Comparison of ENCODE assay signal across 26 cellular contexts in the genomic region with DNA sequence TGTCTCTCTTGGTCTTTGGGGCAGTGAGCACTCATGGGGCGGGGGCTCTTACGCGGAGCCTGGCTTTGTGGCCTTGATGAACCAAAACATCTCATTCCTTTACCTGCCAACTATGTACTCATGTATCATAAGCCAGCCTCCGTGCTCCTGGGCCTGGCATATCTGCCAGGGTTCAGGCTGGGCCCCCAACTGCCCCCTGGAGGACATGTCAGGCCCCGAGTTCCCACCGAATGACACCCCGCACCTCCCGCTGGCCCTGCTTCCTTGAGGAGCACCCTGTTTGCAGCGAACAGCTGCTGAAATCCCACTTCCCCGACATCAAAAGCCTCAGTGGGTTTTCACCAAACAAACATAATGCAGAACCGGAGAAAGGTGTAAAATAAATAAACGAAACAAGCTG.
DNase-seq lines count a peak whose midpoint lies in the region; ATAC-seq and TF ChIP-seq lines count a peak whose summit lies in the region.
"Had no signal": no experiment of that assay in that cellular context is flagged by ENCODE, and none has a peak within 500 bp of the region (broad histone marks: within the 10 kb centered on the region; RNA-seq: fewer than 3 reads in every experiment).

No MANE protein-coding gene starts in this region.

- H3K9me3 ChIP-seq in gastrocnemius medialis, result no peaks in the 10 kb centered on the region
- H3K9me3 ChIP-seq: BLaER1, stomach, vagina had no signal

- intact Hi-C loops in gastrocnemius medialis (cut with DNase I; ENCODE audit: low total_unique reads), result no loop called here

- no peaks in the 10 kb centered on the region; the same call in 1 of the 2 replicates for H4K20me1 ChIP-seq in GM23338 (replicated peaks; ENCODE audit: insufficient read depth)
- H4K20me1 ChIP-seq: BLaER1 had no signal

- H3K4me3 ChIP-seq in GM23338, result no peak overlapping the region
- no peak overlapping the region for H3K4me3 ChIP-seq in brain microvascular endothelial cell (ENCODE audit: low read depth, low read length)
- no peak overlapping the region for H3K4me3 ChIP-seq in gastrocnemius medialis
- H3K4me3 ChIP-seq: BLaER1, GM12878, stomach, vagina had no signal

- H3K27me3 ChIP-seq in GM23338 (ENCODE audit: insufficient read depth) (no peaks in the 10 kb centered on the region), brain microvascular endothelial cell (replicated peaks) (no peaks in the 10 kb centered on the region), gastrocnemius medialis (no peaks in the 10 kb centered on the region)
- H3K27me3 ChIP-seq: BLaER1, stomach, vagina had no signal

- H3K4me1 ChIP-seq in GM23338 (ENCODE audit: insufficient read depth) (no peaks in the 10 kb centered on the region), gastrocnemius medialis (no peaks in the 10 kb centered on the region)
- H3K4me1 ChIP-seq: BLaER1, stomach, vagina had no signal

- TF ChIP-seq CTCF in GM23338 (conservative IDR thresholded peaks at IDR 0.05; ENCODE audit: low read depth in 2 of 2), result peak; percentile 42 to 46; a peak in 3 of 4 replicates
- TF ChIP-seq CTCF in brain microvascular endothelial cell (IDR thresholded peaks at IDR 0.05; ENCODE audit: low read depth, low read length, missing control alignments), result peak; percentile 25
- TF ChIP-seq CTCF in progenitor cell of endocrine pancreas (IDR thresholded peaks at IDR 0.05; ENCODE audit: unreplicated experiment), result peak; percentile 34
- TF ChIP-seq CTCF in gastrocnemius medialis (IDR thresholded peaks at IDR 0.05 in 4 of 5, conservative IDR thresholded peaks at IDR 0.05 in 1 of 5), result no peak

- H3K4me3 Mint-ChIP-seq in GM23338 (no peak overlapping the region), progenitor cell of endocrine pancreas (ENCODE audit: low read depth) (no peak overlapping the region)
- H3K4me3 Mint-ChIP-seq: activated CD4-positive, alpha-beta T cell treated with anti-CD3 and anti-CD28 coated beads, Interleukin-2, amount 10 ng/mL, durations not matched to agents 24 days and 14 days had no signal

- no peaks in the 10 kb centered on the region for H3F3A ChIP-seq in GM23338 (replicated peaks; ENCODE audit: low read depth)

- DNase-seq in GM23338 (ENCODE audit: low spot score) (peak; percentile 41), NCI-H460 (ENCODE audit: extremely low read depth, low read depth) (peak; percentile 7), brain microvascular endothelial cell (no peak), progenitor cell of endocrine pancreas (ENCODE audit: low spot score, unreplicated experiment) (no peak), gastrocnemius medialis (no peak)
- DNase-seq: activated CD4-positive, alpha-beta T cell treated with anti-CD3 and anti-CD28 coated beads, Interleukin-2, amount 10 ng/mL, durations not matched to agents 24 days and 14 days; activated effector memory CD4-positive, alpha-beta T cell treated with Interleukin-2 at 50 U/mL for 16 hours; caudate nucleus; cortex of kidney; DMS 273 treated with DMSO at 0.1 percent for 48 hours; effector memory CD4-positive, alpha-beta T cell; EL; NCI-H1092 treated with DMSO at 0.1 percent for 48 hours; NCI-H1930; SIG-M5; stimulated activated CD4-positive, alpha-beta T cell treated with anti-CD3 and anti-CD28 coated beads, Interleukin-12 subunit alpha, Interleukin-12 subunit beta, amount 100 ng/mL, for 4 hours; stimulated activated CD4-positive, alpha-beta T cell treated with anti-CD3 and anti-CD28 coated beads, Interleukin-2, amount 100 ng/mL, for 48 hours; stomach had no signal

- H3K27ac ChIP-seq in GM23338 (ENCODE audit: low read depth), result no peak overlapping the region
- H3K27ac ChIP-seq in brain microvascular endothelial cell, result no peak overlapping the region
- no peak overlapping the region for H3K27ac ChIP-seq in gastrocnemius medialis
- H3K27ac ChIP-seq: BLaER1, stomach, vagina had no signal

- H3K36me3 Mint-ChIP-seq in GM23338 (ENCODE audit: low read depth) (no peaks in the 10 kb centered on the region; the same call in 2 of the 3 replicates), progenitor cell of endocrine pancreas (ENCODE audit: insufficient read depth) (no peaks in the 10 kb centered on the region)
- H3K36me3 Mint-ChIP-seq: activated naive CD4-positive, alpha-beta T cell treated with anti-CD3 and anti-CD28 coated beads, Interleukin-2, amount 50 U/mL, for 72 hours had no signal

- H3K36me3 ChIP-seq in GM23338 (ENCODE audit: insufficient read depth), result no peaks in the 10 kb centered on the region
- no peaks in the 10 kb centered on the region for H3K36me3 ChIP-seq in brain microvascular endothelial cell (replicated peaks)
- no peaks in the 10 kb centered on the region for H3K36me3 ChIP-seq in gastrocnemius medialis
- H3K36me3 ChIP-seq: vagina had no signal

- no peak overlapping the region for H2AFZ ChIP-seq in GM23338

- TF ChIP-seq POLR2A in gastrocnemius medialis (IDR thresholded peaks at IDR 0.05), result no peak

- ATAC-seq in GM23338, result peak; percentile 49
- ATAC-seq in GM21528 (IDR thresholded peaks at IDR 0.05; ENCODE audit: low FRiP score, unreplicated experiment), result no peak
- no peak for ATAC-seq in gastrocnemius medialis
- ATAC-seq in GM18517 (IDR thresholded peaks at IDR 0.05; ENCODE audit: unreplicated experiment), result no peak
- ATAC-seq: activated naive CD4-positive, alpha-beta T cell treated with anti-CD3 and anti-CD28 coated beads, Interleukin-2, amount 50 U/mL, for 72 hours; esophagus mucosa; GM12878; sciatic nerve had no signal

- peaks cover 13% of the 10 kb centered on the region for H3K27me3 Mint-ChIP-seq in GM23338 (ENCODE audit: insufficient read depth, low read depth, poor library complexity)
- peaks cover 12% of the 10 kb centered on the region for H3K27me3 Mint-ChIP-seq in progenitor cell of endocrine pancreas
- H3K27me3 Mint-ChIP-seq: activated CD4-positive, alpha-beta T cell treated with anti-CD3 and anti-CD28 coated beads, Interleukin-2, amount 10 ng/mL, durations not matched to agents 24 days and 14 days had no signal

- no peaks in the 10 kb centered on the region for H3K79me2 ChIP-seq in GM23338 (replicated peaks; ENCODE audit: insufficient read depth)

- in situ Hi-C loops in brain microvascular endothelial cell (cut with HindIII; ENCODE audit: low pct_ligation_motif_present, low sequenced_read_pairs) (no loop called here), gastrocnemius medialis (cut with MboI; ENCODE audit: low sequenced_read_pairs in 4 of 4) (no loop called here)

- H3K9me3 Mint-ChIP-seq in GM23338 (no peaks in the 10 kb centered on the region), progenitor cell of endocrine pancreas (ENCODE audit: low read depth) (no peaks in the 10 kb centered on the region)
- H3K9me3 Mint-ChIP-seq: activated CD4-positive, alpha-beta T cell treated with anti-CD3 and anti-CD28 coated beads, Interleukin-2, amount 10 ng/mL, durations not matched to agents 24 days and 14 days; activated naive CD4-positive, alpha-beta T cell treated with anti-CD3 and anti-CD28 coated beads, Interleukin-2, amount 50 U/mL, for 72 hours had no signal

- H3K27ac Mint-ChIP-seq in GM23338 (no peak overlapping the region), progenitor cell of endocrine pancreas (no peak overlapping the region)
- H3K27ac Mint-ChIP-seq: activated CD4-positive, alpha-beta T cell treated with anti-CD3 and anti-CD28 coated beads, Interleukin-2, amount 10 ng/mL, durations not matched to agents 24 days and 14 days had no signal

- H3K4me1 Mint-ChIP-seq in GM23338 (peaks cover 12% of the 10 kb centered on the region), progenitor cell of endocrine pancreas (ENCODE audit: low read depth) (peaks cover 8% of the 10 kb centered on the region)
- H3K4me1 Mint-ChIP-seq: activated CD4-positive, alpha-beta T cell treated with anti-CD3 and anti-CD28 coated beads, Interleukin-2, amount 10 ng/mL, durations not matched to agents 24 days and 14 days had no signal

- no peaks in the 10 kb centered on the region for H3K9me2 ChIP-seq in GM23338 (ENCODE audit: insufficient read depth)

- H3K4me2 ChIP-seq in GM23338, result no peak overlapping the region
- H3K4me2 ChIP-seq: BLaER1 had no signal

Comparison
In these comparisons a context has a peak if more than half of its experiments do, and no peak if none do; other contexts are left out.
1. DNase-seq: peak in GM23338 (single experiment) and NCI-H460 (single experiment); none in brain microvascular endothelial cell (single experiment), progenitor cell of endocrine pancreas (single experiment) and gastrocnemius medialis (0 of 2).
2. CTCF ChIP-seq: peak in GM23338 (2 of 2), brain microvascular endothelial cell (single experiment) and progenitor cell of endocrine pancreas (single experiment); none in gastrocnemius medialis (0 of 5).